1 cellular context compared by ENCODE assay signal in the genomic region with DNA sequence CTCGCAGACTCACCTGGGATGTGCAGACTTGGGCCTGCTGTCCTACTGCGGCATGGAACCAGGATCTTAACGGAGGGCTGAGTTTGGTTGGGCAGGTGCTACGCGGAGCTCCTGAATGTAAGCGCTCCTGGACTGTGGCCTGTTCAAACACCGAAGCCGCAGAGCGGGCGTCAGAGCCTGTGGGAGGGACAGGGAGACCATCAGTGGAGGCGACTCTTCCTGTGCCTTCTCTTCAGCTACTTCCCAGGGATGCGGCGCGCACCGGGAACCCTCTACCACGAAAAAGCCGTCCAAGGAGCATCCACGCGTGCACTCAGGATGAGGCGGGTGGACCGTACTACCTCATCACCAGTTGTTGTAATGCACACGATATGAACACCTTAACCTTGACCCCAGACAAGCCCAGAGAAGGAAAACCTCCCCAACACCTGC.
TF ChIP-seq lines count a peak whose summit lies in the region.

No MANE protein-coding gene starts in this region.

TF ChIP-seq in HepG2, 621 proteins besides CTCF, POLR2A, EP300 and RAD21 (continued from another document and continues in another):
- TF ChIP-seq, protein P1, sequence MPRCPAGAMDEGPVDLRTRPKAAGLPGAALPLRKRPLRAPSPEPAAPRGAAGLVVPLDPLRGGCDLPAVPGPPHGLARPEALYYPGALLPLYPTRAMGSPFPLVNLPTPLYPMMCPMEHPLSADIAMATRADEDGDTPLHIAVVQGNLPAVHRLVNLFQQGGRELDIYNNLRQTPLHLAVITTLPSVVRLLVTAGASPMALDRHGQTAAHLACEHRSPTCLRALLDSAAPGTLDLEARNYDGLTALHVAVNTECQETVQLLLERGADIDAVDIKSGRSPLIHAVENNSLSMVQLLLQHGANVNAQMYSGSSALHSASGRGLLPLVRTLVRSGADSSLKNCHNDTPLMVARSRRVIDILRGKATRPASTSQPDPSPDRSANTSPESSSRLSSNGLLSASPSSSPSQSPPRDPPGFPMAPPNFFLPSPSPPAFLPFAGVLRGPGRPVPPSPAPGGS (CRISPR knock-in tag; IDR thresholded peaks at IDR 0.05): no peak
- TF ChIP-seq ZNF124 (CRISPR knock-in tag; IDR thresholded peaks at IDR 0.05) (no peak), HOXA7 (CRISPR knock-in tag; IDR thresholded peaks at IDR 0.05) (no peak), KDM2A (CRISPR knock-in tag; IDR thresholded peaks at IDR 0.05; ENCODE audit: borderline replicate concordance, low read depth) (peak; percentile 38; the same call in 1 of the 2 replicates), NFKB2 (CRISPR knock-in tag; IDR thresholded peaks at IDR 0.05; ENCODE audit: borderline replicate concordance) (peak; percentile 26; the same call in 1 of the 2 replicates), NFRKB (IDR thresholded peaks at IDR 0.05) (no peak), ZNF556 (CRISPR knock-in tag; IDR thresholded peaks at IDR 0.05; ENCODE audit: borderline replicate concordance) (no peak), ZNF703 (CRISPR knock-in tag; IDR thresholded peaks at IDR 0.05; ENCODE audit: borderline replicate concordance) (no peak), WIZ (CRISPR knock-in tag; IDR thresholded peaks at IDR 0.05) (no peak), SAP130 (CRISPR knock-in tag; IDR thresholded peaks at IDR 0.05; ENCODE audit: low read depth) (peak; percentile 78), PAWR (CRISPR knock-in tag; IDR thresholded peaks at IDR 0.05; ENCODE audit: borderline replicate concordance) (no peak), FOXA3 (CRISPR knock-in tag; IDR thresholded peaks at IDR 0.05) (no peak; the same call in 1 of the 2 replicates), ASH2L (IDR thresholded peaks at IDR 0.05; ENCODE audit: insufficient read length, low read depth, low read length) (peak; percentile 57), BRD4 (CRISPR knock-in tag; IDR thresholded peaks at IDR 0.05) (peak; percentile 29; the same call in 1 of the 2 replicates), RCOR2 (CRISPR knock-in tag; IDR thresholded peaks at IDR 0.05) (no peak), PLRG1 (conservative IDR thresholded peaks at IDR 0.05) (no peak), ZNF547 (CRISPR knock-in tag; IDR thresholded peaks at IDR 0.05) (no peak), LCORL (IDR thresholded peaks at IDR 0.05) (no peak), LCORL (CRISPR knock-in tag; IDR thresholded peaks at IDR 0.05) (peak; percentile 70; the same call in 1 of the 2 replicates), ZNF143 (CRISPR knock-in tag; IDR thresholded peaks at IDR 0.05) (0 out of 2 replicates have a peak, but pooled peaks have one; percentile 17), SRSF4 (IDR thresholded peaks at IDR 0.05; ENCODE audit: low read depth, low read length, poor library complexity, severe bottlenecking) (no peak), STAT5B (CRISPR knock-in tag; IDR thresholded peaks at IDR 0.05) (no peak)
- TF ChIP-seq, protein P2, sequence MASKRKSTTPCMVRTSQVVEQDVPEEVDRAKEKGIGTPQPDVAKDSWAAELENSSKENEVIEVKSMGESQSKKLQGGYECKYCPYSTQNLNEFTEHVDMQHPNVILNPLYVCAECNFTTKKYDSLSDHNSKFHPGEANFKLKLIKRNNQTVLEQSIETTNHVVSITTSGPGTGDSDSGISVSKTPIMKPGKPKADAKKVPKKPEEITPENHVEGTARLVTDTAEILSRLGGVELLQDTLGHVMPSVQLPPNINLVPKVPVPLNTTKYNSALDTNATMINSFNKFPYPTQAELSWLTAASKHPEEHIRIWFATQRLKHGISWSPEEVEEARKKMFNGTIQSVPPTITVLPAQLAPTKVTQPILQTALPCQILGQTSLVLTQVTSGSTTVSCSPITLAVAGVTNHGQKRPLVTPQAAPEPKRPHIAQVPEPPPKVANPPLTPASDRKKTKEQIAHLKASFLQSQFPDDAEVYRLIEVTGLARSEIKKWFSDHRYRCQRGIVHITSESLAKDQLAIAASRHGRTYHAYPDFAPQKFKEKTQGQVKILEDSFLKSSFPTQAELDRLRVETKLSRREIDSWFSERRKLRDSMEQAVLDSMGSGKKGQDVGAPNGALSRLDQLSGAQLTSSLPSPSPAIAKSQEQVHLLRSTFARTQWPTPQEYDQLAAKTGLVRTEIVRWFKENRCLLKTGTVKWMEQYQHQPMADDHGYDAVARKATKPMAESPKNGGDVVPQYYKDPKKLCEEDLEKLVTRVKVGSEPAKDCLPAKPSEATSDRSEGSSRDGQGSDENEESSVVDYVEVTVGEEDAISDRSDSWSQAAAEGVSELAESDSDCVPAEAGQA (IDR thresholded peaks at IDR 0.05; ENCODE audit: low read depth): peak; percentile 39; the same call in 1 of the 2 replicates
- TF ChIP-seq, protein P2 (CRISPR knock-in tag; IDR thresholded peaks at IDR 0.05; ENCODE audit: borderline replicate concordance): no peak
- TF ChIP-seq, protein P3, sequence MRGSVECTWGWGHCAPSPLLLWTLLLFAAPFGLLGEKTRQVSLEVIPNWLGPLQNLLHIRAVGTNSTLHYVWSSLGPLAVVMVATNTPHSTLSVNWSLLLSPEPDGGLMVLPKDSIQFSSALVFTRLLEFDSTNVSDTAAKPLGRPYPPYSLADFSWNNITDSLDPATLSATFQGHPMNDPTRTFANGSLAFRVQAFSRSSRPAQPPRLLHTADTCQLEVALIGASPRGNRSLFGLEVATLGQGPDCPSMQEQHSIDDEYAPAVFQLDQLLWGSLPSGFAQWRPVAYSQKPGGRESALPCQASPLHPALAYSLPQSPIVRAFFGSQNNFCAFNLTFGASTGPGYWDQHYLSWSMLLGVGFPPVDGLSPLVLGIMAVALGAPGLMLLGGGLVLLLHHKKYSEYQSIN (CRISPR knock-in tag; IDR thresholded peaks at IDR 0.05; ENCODE audit: borderline replicate concordance): no peak
- TF ChIP-seq, protein P4, sequence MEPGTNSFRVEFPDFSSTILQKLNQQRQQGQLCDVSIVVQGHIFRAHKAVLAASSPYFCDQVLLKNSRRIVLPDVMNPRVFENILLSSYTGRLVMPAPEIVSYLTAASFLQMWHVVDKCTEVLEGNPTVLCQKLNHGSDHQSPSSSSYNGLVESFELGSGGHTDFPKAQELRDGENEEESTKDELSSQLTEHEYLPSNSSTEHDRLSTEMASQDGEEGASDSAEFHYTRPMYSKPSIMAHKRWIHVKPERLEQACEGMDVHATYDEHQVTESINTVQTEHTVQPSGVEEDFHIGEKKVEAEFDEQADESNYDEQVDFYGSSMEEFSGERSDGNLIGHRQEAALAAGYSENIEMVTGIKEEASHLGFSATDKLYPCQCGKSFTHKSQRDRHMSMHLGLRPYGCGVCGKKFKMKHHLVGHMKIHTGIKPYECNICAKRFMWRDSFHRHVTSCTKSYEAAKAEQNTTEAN (CRISPR knock-in tag; conservative IDR thresholded peaks at IDR 0.05): no peak
- TF ChIP-seq, protein P5, sequence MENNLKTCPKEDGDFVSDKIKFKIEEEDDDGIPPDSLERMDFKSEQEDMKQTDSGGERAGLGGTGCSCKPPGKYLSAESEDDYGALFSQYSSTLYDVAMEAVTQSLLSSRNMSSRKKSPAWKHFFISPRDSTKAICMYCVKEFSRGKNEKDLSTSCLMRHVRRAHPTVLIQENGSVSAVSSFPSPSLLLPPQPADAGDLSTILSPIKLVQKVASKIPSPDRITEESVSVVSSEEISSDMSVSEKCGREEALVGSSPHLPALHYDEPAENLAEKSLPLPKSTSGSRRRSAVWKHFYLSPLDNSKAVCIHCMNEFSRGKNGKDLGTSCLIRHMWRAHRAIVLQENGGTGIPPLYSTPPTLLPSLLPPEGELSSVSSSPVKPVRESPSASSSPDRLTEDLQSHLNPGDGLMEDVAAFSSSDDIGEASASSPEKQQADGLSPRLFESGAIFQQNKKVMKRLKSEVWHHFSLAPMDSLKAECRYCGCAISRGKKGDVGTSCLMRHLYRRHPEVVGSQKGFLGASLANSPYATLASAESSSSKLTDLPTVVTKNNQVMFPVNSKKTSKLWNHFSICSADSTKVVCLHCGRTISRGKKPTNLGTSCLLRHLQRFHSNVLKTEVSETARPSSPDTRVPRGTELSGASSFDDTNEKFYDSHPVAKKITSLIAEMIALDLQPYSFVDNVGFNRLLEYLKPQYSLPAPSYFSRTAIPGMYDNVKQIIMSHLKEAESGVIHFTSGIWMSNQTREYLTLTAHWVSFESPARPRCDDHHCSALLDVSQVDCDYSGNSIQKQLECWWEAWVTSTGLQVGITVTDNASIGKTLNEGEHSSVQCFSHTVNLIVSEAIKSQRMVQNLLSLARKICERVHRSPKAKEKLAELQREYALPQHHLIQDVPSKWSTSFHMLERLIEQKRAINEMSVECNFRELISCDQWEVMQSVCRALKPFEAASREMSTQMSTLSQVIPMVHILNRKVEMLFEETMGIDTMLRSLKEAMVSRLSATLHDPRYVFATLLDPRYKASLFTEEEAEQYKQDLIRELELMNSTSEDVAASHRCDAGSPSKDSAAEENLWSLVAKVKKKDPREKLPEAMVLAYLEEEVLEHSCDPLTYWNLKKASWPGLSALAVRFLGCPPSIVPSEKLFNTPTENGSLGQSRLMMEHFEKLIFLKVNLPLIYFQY (CRISPR knock-in tag; IDR thresholded peaks at IDR 0.05; ENCODE audit: borderline replicate concordance): no peak
- TF ChIP-seq, protein P6, sequence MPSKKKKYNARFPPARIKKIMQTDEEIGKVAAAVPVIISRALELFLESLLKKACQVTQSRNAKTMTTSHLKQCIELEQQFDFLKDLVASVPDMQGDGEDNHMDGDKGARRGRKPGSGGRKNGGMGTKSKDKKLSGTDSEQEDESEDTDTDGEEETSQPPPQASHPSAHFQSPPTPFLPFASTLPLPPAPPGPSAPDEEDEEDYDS (CRISPR knock-in tag; IDR thresholded peaks at IDR 0.05): peak; percentile 36; the same call in 1 of the 2 replicates
- TF ChIP-seq, protein P7, sequence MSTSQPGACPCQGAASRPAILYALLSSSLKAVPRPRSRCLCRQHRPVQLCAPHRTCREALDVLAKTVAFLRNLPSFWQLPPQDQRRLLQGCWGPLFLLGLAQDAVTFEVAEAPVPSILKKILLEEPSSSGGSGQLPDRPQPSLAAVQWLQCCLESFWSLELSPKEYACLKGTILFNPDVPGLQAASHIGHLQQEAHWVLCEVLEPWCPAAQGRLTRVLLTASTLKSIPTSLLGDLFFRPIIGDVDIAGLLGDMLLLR (CRISPR knock-in tag; IDR thresholded peaks at IDR 0.05): no peak
- TF ChIP-seq, protein P8, sequence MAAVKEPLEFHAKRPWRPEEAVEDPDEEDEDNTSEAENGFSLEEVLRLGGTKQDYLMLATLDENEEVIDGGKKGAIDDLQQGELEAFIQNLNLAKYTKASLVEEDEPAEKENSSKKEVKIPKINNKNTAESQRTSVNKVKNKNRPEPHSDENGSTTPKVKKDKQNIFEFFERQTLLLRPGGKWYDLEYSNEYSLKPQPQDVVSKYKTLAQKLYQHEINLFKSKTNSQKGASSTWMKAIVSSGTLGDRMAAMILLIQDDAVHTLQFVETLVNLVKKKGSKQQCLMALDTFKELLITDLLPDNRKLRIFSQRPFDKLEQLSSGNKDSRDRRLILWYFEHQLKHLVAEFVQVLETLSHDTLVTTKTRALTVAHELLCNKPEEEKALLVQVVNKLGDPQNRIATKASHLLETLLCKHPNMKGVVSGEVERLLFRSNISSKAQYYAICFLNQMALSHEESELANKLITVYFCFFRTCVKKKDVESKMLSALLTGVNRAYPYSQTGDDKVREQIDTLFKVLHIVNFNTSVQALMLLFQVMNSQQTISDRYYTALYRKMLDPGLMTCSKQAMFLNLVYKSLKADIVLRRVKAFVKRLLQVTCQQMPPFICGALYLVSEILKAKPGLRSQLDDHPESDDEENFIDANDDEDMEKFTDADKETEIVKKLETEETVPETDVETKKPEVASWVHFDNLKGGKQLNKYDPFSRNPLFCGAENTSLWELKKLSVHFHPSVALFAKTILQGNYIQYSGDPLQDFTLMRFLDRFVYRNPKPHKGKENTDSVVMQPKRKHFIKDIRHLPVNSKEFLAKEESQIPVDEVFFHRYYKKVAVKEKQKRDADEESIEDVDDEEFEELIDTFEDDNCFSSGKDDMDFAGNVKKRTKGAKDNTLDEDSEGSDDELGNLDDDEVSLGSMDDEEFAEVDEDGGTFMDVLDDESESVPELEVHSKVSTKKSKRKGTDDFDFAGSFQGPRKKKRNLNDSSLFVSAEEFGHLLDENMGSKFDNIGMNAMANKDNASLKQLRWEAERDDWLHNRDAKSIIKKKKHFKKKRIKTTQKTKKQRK (IDR thresholded peaks at IDR 0.05; ENCODE audit: low read length): no peak
- TF ChIP-seq, protein P9, sequence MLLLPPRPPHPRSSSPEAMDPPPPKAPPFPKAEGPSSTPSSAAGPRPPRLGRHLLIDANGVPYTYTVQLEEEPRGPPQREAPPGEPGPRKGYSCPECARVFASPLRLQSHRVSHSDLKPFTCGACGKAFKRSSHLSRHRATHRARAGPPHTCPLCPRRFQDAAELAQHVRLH (CRISPR knock-in tag; IDR thresholded peaks at IDR 0.05; ENCODE audit: borderline replicate concordance, low read depth): no peak
- TF ChIP-seq, protein P10, sequence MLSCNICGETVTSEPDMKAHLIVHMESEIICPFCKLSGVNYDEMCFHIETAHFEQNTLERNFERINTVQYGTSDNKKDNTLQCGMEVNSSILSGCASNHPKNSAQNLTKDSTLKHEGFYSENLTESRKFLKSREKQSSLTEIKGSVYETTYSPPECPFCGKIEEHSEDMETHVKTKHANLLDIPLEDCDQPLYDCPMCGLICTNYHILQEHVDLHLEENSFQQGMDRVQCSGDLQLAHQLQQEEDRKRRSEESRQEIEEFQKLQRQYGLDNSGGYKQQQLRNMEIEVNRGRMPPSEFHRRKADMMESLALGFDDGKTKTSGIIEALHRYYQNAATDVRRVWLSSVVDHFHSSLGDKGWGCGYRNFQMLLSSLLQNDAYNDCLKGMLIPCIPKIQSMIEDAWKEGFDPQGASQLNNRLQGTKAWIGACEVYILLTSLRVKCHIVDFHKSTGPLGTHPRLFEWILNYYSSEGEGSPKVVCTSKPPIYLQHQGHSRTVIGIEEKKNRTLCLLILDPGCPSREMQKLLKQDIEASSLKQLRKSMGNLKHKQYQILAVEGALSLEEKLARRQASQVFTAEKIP (CRISPR knock-in tag; IDR thresholded peaks at IDR 0.05; ENCODE audit: borderline replicate concordance): no peak
